12 cellular contexts compared by ENCODE assay signal in the genomic region with DNA sequence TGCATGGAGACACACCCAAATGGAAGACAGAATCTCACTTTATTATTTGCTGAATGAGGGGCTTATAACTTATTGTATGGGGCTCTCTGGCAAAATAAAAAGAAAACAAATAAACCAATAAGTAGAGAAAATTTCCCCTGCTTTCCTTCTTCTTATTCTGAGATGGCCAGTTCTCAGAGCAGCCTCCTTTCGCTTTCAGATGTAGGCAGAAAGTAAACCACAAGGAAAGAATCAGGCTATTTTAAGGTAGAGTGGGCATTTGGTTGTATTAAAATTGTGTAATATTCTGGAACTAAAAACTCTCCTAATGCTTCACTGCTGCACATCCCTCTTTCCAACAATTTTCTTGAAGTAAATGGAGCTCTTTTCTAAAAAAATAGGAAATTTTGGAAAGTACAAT.
DNase-seq lines count a peak whose midpoint lies in the region; ATAC-seq and TF ChIP-seq lines count a peak whose summit lies in the region.
"Had no signal": no experiment of that assay in that cellular context is flagged by ENCODE, and none has a peak within 500 bp of the region (broad histone marks: within the 10 kb centered on the region; RNA-seq: fewer than 3 reads in every experiment).

No MANE protein-coding gene starts in this region.

- H3K27me3 ChIP-seq in lower lobe of right lung (ENCODE audit: low read depth): no peaks in the 10 kb centered on the region
- H3K27me3 ChIP-seq: breast epithelium had no signal

- H3K27ac ChIP-seq in lower lobe of right lung: no peak overlapping the region
- H3K27ac ChIP-seq: breast epithelium had no signal

- DNase-seq in DMS 273 (lab: John Stamatoyannopoulos, UW; ENCODE audit: unreplicated experiment): no peak
- DNase-seq in NCI-H2029 (lab: John Stamatoyannopoulos, UW): no peak
- DNase-seq in Right ventricle myocardium inferior (ENCODE audit: missing footprints): no peak
- DNase-seq in lower lobe of right lung: no peak
- DNase-seq: activated CD4-positive, alpha-beta memory T cell treated with anti-CD3 and anti-CD28 coated beads for 36 hours; glutamatergic neuron; NCI-H2227 treated with DMSO at 0.1 percent for 48 hours had no signal

- no peaks in the 10 kb centered on the region for H3K4me1 ChIP-seq in lower lobe of right lung
- H3K4me1 ChIP-seq: breast epithelium had no signal

- ATAC-seq in GM18517 (IDR thresholded peaks at IDR 0.05; ENCODE audit: unreplicated experiment): peak; percentile 86
- peak; percentile 85 for ATAC-seq in GM21423 (IDR thresholded peaks at IDR 0.05; ENCODE audit: unreplicated experiment)
- peak; percentile 85 for ATAC-seq in HG02938 (IDR thresholded peaks at IDR 0.05; ENCODE audit: unreplicated experiment)
- ATAC-seq in HG03521 (IDR thresholded peaks at IDR 0.05; ENCODE audit: unreplicated experiment): peak; percentile 70
- ATAC-seq in Right ventricle myocardium inferior: no peak
- no peak for ATAC-seq in lower lobe of right lung

- intact Hi-C loops in Right ventricle myocardium inferior (cut with DNase I) (no loop called here), lower lobe of right lung (cut with DNase I) (no loop called here)

- H3K9me3 ChIP-seq in lower lobe of right lung: no peaks in the 10 kb centered on the region
- H3K9me3 ChIP-seq: breast epithelium had no signal

- no peaks in the 10 kb centered on the region for H3K36me3 ChIP-seq in lower lobe of right lung
- H3K36me3 ChIP-seq: breast epithelium had no signal

- TF ChIP-seq CTCF in lower lobe of right lung (IDR thresholded peaks at IDR 0.05): no peak

- no peak overlapping the region for H3K4me3 ChIP-seq in lower lobe of right lung
- H3K4me3 ChIP-seq: breast epithelium had no signal

Comparison
In these comparisons a context has a peak if more than half of its experiments do, and no peak if none do; other contexts are left out.
1. ATAC-seq: peak in GM18517 (single experiment), GM21423 (single experiment), HG02938 (single experiment) and HG03521 (single experiment); none in Right ventricle myocardium inferior (single experiment) and lower lobe of right lung (0 of 2).